In genomic region chr14:50610465-50610864, GRCh38 we compare ENCODE assay signal across 30 cellular contexts.
"Had no signal": no experiment of that assay in that cellular context is flagged by ENCODE, and none has a peak within 500 bp of the region (broad histone marks: within the 10 kb centered on the region; RNA-seq: fewer than 3 reads in every experiment).

No MANE protein-coding gene starts in this region.

- H3K4me3 ChIP-seq: neural progenitor cell, ovary, psoas muscle, skin epidermis, smooth muscle cell, spleen, thoracic aorta, thyroid gland, tibial nerve, upper lobe of left lung, vagina had no signal

- ATAC-seq: naive thymus-derived CD4-positive, alpha-beta T cell; natural killer cell; psoas muscle; right cardiac atrium; sciatic nerve; stimulated activated memory B cell treated with anti-CD40 and anti-IgM and Interleukin-4, amounts not matched to agents 10 μg/mL and 1 μg/mL and 100 μg/mL, for 72 hours; stimulated activated naive CD8-positive, alpha-beta T cell treated with anti-CD3 and anti-CD28 coated beads, Interleukin-15, amount 100 ng/mL, for 72 hours; stimulated activated naive CD8-positive, alpha-beta T cell treated with anti-CD3 and anti-CD28 coated beads, Interleukin-15, Interleukin-2, amounts not matched to agents 100 U/mL and 50 U/mL, for 24 hours had no signal

- H3K4me2 ChIP-seq: neural progenitor cell, smooth muscle cell had no signal

- H3K9me3 ChIP-seq: ovary, psoas muscle, spleen, thoracic aorta, thyroid gland, tibial nerve, upper lobe of left lung, vagina had no signal

- H3K27ac ChIP-seq: neural progenitor cell, ovary, parathyroid adenoma, psoas muscle, skin epidermis, spleen, thoracic aorta, thyroid gland, tibial nerve, upper lobe of left lung, vagina had no signal

- H3K9me3 Mint-ChIP-seq: naive thymus-derived CD4-positive, alpha-beta T cell; natural killer cell; nephron; neural progenitor cell; stimulated activated memory B cell treated with anti-CD40 and anti-IgM and Interleukin-4, amounts not matched to agents 10 μg/mL and 1 μg/mL and 100 μg/mL, for 72 hours; stimulated activated naive CD8-positive, alpha-beta T cell treated with anti-CD3 and anti-CD28 coated beads, Interleukin-15, amount 100 ng/mL, for 72 hours had no signal

- H3K4me1 Mint-ChIP-seq: natural killer cell; neural progenitor cell; stimulated activated memory B cell treated with anti-CD40 and anti-IgM and Interleukin-4, amounts not matched to agents 10 μg/mL and 1 μg/mL and 100 μg/mL, for 72 hours had no signal

- H3K36me3 ChIP-seq: neural progenitor cell, ovary, spleen, thyroid gland, tibial nerve, upper lobe of left lung had no signal

- H3K9ac ChIP-seq: neural progenitor cell, parathyroid adenoma had no signal

- H3K36me3 Mint-ChIP-seq: natural killer cell; neural progenitor cell; stimulated activated memory B cell treated with anti-CD40 and anti-IgM and Interleukin-4, amounts not matched to agents 10 μg/mL and 1 μg/mL and 100 μg/mL, for 72 hours had no signal

- H3K27me3 ChIP-seq: neural progenitor cell, ovary, spleen, thyroid gland, tibial nerve, upper lobe of left lung, vagina had no signal

- H3K27me3 Mint-ChIP-seq: progenitor cell of endocrine pancreas; stimulated activated memory B cell treated with anti-CD40 and anti-IgM and Interleukin-4, amounts not matched to agents 10 μg/mL and 1 μg/mL and 100 μg/mL, for 72 hours; stimulated activated naive CD8-positive, alpha-beta T cell treated with anti-CD3 and anti-CD28 coated beads, Interleukin-15, amount 100 ng/mL, for 72 hours had no signal

- H3K27ac Mint-ChIP-seq: naive thymus-derived CD4-positive, alpha-beta T cell; natural killer cell; nephron; neural progenitor cell; progenitor cell of endocrine pancreas; stimulated activated memory B cell treated with anti-CD40 and anti-IgM and Interleukin-4, amounts not matched to agents 10 μg/mL and 1 μg/mL and 100 μg/mL, for 72 hours had no signal

- H2AFZ ChIP-seq: neural progenitor cell, parathyroid adenoma had no signal

- H3K4me1 ChIP-seq: neural progenitor cell, parathyroid adenoma, psoas muscle, spleen, upper lobe of left lung, vagina had no signal

- DNase-seq: naive thymus-derived CD4-positive, alpha-beta T cell; natural killer cell; occipital lobe; ovary; posterior cingulate gyrus; psoas muscle; right cardiac atrium; spleen; stimulated activated CD4-positive, alpha-beta T cell treated with anti-CD3 and anti-CD28 coated beads, Interleukin-12 subunit alpha, Interleukin-12 subunit beta, amount 100 ng/mL, for 4 hours; stimulated activated CD4-positive, alpha-beta T cell treated with anti-CD3 and anti-CD28 coated beads, Interleukin-1b, Interleukin-23, amount 100 ng/mL, for 48 hours; stimulated activated CD4-positive, alpha-beta T cell treated with anti-CD3 and anti-CD28 coated beads, Interleukin-4, amount 100 ng/mL, for 1 hour; stimulated activated CD4-positive, alpha-beta T cell treated with anti-CD3 and anti-CD28 coated beads, Interleukin-4, amount 100 ng/mL, for 4 hours; stimulated activated CD8-positive, alpha-beta memory T cell treated with anti-CD3 and anti-CD28 coated beads, Interleukin-4, amount 100 ng/mL, for 48 hours; stimulated activated naive CD4-positive, alpha-beta T cell; stimulated activated naive CD8-positive, alpha-beta T cell treated with anti-CD3 and anti-CD28 coated beads, Interleukin-15, amount 100 ng/mL, for 72 hours; stimulated activated naive CD8-positive, alpha-beta T cell treated with anti-CD3 and anti-CD28 coated beads, Interleukin-15, Interleukin-2, amounts not matched to agents 100 U/mL and 50 U/mL, for 24 hours; thyroid gland; trophoblast cell; upper lobe of left lung had no signal

- H3K4me3 Mint-ChIP-seq: naive thymus-derived CD4-positive, alpha-beta T cell; natural killer cell; nephron; neural progenitor cell; stimulated activated memory B cell treated with anti-CD40 and anti-IgM and Interleukin-4, amounts not matched to agents 10 μg/mL and 1 μg/mL and 100 μg/mL, for 72 hours; stimulated activated naive CD8-positive, alpha-beta T cell treated with anti-CD3 and anti-CD28 coated beads, Interleukin-15, amount 100 ng/mL, for 72 hours had no signal

- H3K79me2 ChIP-seq: parathyroid adenoma had no signal
